19 cellular contexts compared by ENCODE assay signal in the genomic region with DNA sequence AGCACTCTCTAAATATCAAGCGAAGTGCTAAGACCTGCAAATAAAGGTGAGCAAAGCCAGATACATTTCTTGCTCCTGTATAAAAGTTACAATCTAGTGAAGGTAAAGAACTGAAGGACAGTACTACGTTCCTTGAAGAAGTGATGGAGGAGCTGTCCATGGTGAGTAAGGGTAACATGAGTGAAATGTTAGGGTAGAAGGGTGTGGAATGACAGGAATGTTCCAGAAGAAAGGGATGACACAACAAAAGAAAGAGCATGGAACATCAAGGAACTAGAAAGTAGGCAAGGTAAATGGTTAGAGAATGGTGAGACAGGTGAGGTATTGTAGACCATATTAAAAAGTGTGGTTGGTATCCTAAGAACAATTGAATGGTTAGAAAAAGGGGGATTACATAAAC.
DNase-seq lines count a peak whose midpoint lies in the region; ATAC-seq, FAIRE-seq and TF ChIP-seq lines count a peak whose summit lies in the region.
"Had no signal": no experiment of that assay in that cellular context is flagged by ENCODE, and none has a peak within 500 bp of the region (broad histone marks: within the 10 kb centered on the region; RNA-seq: fewer than 3 reads in every experiment).

No MANE protein-coding gene starts in this region.

- POLR2A ChIA-PET in WTC11 (lab: Charles Lee): no interaction called here

- no peak overlapping the region for H2BK120ac ChIP-seq in mesendoderm (ENCODE audit: low read depth, low read length)

- H3K27me3 ChIP-seq in mesendoderm (ENCODE audit: insufficient read depth, low read length, poor library complexity) (no peaks in the 10 kb centered on the region), esophagus squamous epithelium (no peaks in the 10 kb centered on the region)
- H3K27me3 ChIP-seq: BE2C, SJCRH30 had no signal

- H3K4ac ChIP-seq in mesendoderm (ENCODE audit: low read depth, low read length): no peak overlapping the region

- H3K4me3 ChIP-seq in fibroblast of pulmonary artery (replicated peaks; ENCODE audit: low read depth, low read length): no peak overlapping the region
- H3K4me3 ChIP-seq in mesendoderm (ENCODE audit: low read length): no peak overlapping the region
- H3K4me3 ChIP-seq in esophagus squamous epithelium: no peak overlapping the region
- H3K4me3 ChIP-seq: SJCRH30 had no signal

- H2AK5ac ChIP-seq in mesendoderm (ENCODE audit: low read length): no peak overlapping the region

- H3K79me1 ChIP-seq in mesendoderm (ENCODE audit: low read length): no peaks in the 10 kb centered on the region

- peaks cover 4% of the 10 kb centered on the region; the same call in 1 of the 2 replicates for H3K4me1 Mint-ChIP-seq in WTC11

- H3K23ac ChIP-seq in mesendoderm (ENCODE audit: low read length): no peak overlapping the region

- H2BK15ac ChIP-seq in mesendoderm (replicated peaks; ENCODE audit: low read depth): no peak overlapping the region

- no peak overlapping the region for H4K5ac ChIP-seq in mesendoderm (ENCODE audit: low read length)

- no peak overlapping the region for H3K4me2 ChIP-seq in mesendoderm (ENCODE audit: low read length)

- TF ChIP-seq CTCF in D721Med (IDR thresholded peaks at IDR 0.05; ENCODE audit: insufficient read depth, missing control alignments) (no peak), WTC11 (IDR thresholded peaks at IDR 0.05) (no peak), fibroblast of pulmonary artery (IDR thresholded peaks at IDR 0.05; ENCODE audit: low read length, missing control alignments) (no peak), esophagus squamous epithelium (IDR thresholded peaks at IDR 0.05) (no peak)

- no peak for DNase-seq in D721Med (ENCODE audit: insufficient read length, low spot score)
- DNase-seq in WTC11 (ENCODE audit: low spot score): no peak
- peak; percentile 3 for DNase-seq in fibroblast of pulmonary artery (ENCODE audit: low read depth)
- DNase-seq in mesendoderm: peak; percentile 71
- DNase-seq in esophagus squamous epithelium (lab: John Stamatoyannopoulos, UW): no peak
- no peak for DNase-seq in glomerular visceral epithelial cell (ENCODE audit: extremely low spot score)
- DNase-seq: BE2C; Caco-2; CD4-positive, alpha-beta T cell; DMS153; GDM1; KBM-7; NCI-H1417; NCI-H187; NCI-H2227 treated with DMSO at 0.1 percent for 48 hours; NCI-H524 had no signal

- no peaks in the 10 kb centered on the region for H3K9me3 ChIP-seq in esophagus squamous epithelium
- H3K9me3 ChIP-seq: BE2C, Caco-2, SJCRH30 had no signal

- peak; percentile 89 for ATAC-seq in WTC11
- ATAC-seq in HG03196 (IDR thresholded peaks at IDR 0.05; ENCODE audit: unreplicated experiment): no peak
- ATAC-seq: Panc1 had no signal

- intact Hi-C loops in esophagus squamous epithelium (cut with DNase I): no loop called here

- H2BK5ac ChIP-seq in mesendoderm (ENCODE audit: low read length): no peak overlapping the region

- H3K4me3 Mint-ChIP-seq in WTC11: no peak overlapping the region
- H3K4me3 Mint-ChIP-seq: CD4-positive, alpha-beta T cell had no signal

- H3K36me3 ChIP-seq in mesendoderm (ENCODE audit: control insufficient read depth, insufficient read depth, low read length) (no peaks in the 10 kb centered on the region), esophagus squamous epithelium (no peaks in the 10 kb centered on the region)
- H3K36me3 ChIP-seq: BE2C, SJCRH30 had no signal

- H3K79me2 ChIP-seq in mesendoderm (ENCODE audit: control insufficient read depth, insufficient read depth, low read length): no peaks in the 10 kb centered on the region

- CTCF ChIA-PET in WTC11 (lab: Charles Lee): no interaction called here

- H3K27ac Mint-ChIP-seq in WTC11: no peak overlapping the region
- H3K27ac Mint-ChIP-seq: CD4-positive, alpha-beta T cell had no signal

- no peak overlapping the region for H3K9ac ChIP-seq in mesendoderm (ENCODE audit: low read length)

- no peaks in the 10 kb centered on the region for H3K9me3 Mint-ChIP-seq in WTC11
- H3K9me3 Mint-ChIP-seq: CD4-positive, alpha-beta T cell had no signal

- no peaks in the 10 kb centered on the region for H3K36me3 Mint-ChIP-seq in WTC11

- H4K8ac ChIP-seq in mesendoderm (ENCODE audit: low read depth, low read length): no peak overlapping the region

- no peak overlapping the region for H3K18ac ChIP-seq in mesendoderm (ENCODE audit: low read length)

- no peak for TF ChIP-seq POLR2A in esophagus squamous epithelium (IDR thresholded peaks at IDR 0.05)

- H3K27ac ChIP-seq in mesendoderm (ENCODE audit: low read depth, low read length) (no peak overlapping the region), esophagus squamous epithelium (no peak overlapping the region)
- H3K27ac ChIP-seq: SJCRH30 had no signal

- no peaks in the 10 kb centered on the region for H3K4me1 ChIP-seq in mesendoderm (ENCODE audit: control insufficient read depth, low read depth, low read length)
- H3K4me1 ChIP-seq in esophagus squamous epithelium: no peaks in the 10 kb centered on the region
- H3K4me1 ChIP-seq: BE2C, Caco-2, SJCRH30 had no signal

- H3K56ac ChIP-seq in mesendoderm (ENCODE audit: low read length): no peak overlapping the region

- peak; percentile 96 for FAIRE-seq in D721Med (lab: Jason Lieb, UNC)

- no CpG with 5 or more reads among the region's 2 CpGs for WGBS in mesendoderm (ENCODE audit: extremely low coverage, insufficient coverage, low lambda C conversion rate)
- WGBS in esophagus squamous epithelium, 2 donors: 44 to 49% methylated on average over 2 of the region's 2 CpGs

- no peaks in the 10 kb centered on the region for H3K27me3 Mint-ChIP-seq in WTC11 (ENCODE audit: low read depth)
- H3K27me3 Mint-ChIP-seq: CD4-positive, alpha-beta T cell had no signal

TF ChIP-seq in WTC11, 78 proteins besides CTCF, POLR2A, EP300 and RAD21:
- TF ChIP-seq GTF2I (CRISPR knock-in tag; conservative IDR thresholded peaks at IDR 0.05) (no peak), ZNF396 (CRISPR knock-in tag; IDR thresholded peaks at IDR 0.05; ENCODE audit: borderline replicate concordance) (0 out of 2 replicates have a peak, but pooled peaks have one; percentile 69), ZNF317 (CRISPR knock-in tag; IDR thresholded peaks at IDR 0.05; ENCODE audit: borderline replicate concordance, low read depth) (no peak), NFE2L1 (CRISPR knock-in tag; IDR thresholded peaks at IDR 0.05) (0 out of 2 replicates have a peak, but pooled peaks have one; percentile 58), SOX15 (CRISPR knock-in tag; IDR thresholded peaks at IDR 0.05) (no peak)

Comparison
In these comparisons a context has a peak if more than half of its experiments do, and no peak if none do; other contexts are left out.
1. DNase-seq: peak in fibroblast of pulmonary artery (single experiment) and mesendoderm (single experiment); none in D721Med (single experiment), WTC11 (single experiment), esophagus squamous epithelium (single experiment) and glomerular visceral epithelial cell (single experiment).